8 cellular contexts compared by ENCODE assay signal in the genomic region with DNA sequence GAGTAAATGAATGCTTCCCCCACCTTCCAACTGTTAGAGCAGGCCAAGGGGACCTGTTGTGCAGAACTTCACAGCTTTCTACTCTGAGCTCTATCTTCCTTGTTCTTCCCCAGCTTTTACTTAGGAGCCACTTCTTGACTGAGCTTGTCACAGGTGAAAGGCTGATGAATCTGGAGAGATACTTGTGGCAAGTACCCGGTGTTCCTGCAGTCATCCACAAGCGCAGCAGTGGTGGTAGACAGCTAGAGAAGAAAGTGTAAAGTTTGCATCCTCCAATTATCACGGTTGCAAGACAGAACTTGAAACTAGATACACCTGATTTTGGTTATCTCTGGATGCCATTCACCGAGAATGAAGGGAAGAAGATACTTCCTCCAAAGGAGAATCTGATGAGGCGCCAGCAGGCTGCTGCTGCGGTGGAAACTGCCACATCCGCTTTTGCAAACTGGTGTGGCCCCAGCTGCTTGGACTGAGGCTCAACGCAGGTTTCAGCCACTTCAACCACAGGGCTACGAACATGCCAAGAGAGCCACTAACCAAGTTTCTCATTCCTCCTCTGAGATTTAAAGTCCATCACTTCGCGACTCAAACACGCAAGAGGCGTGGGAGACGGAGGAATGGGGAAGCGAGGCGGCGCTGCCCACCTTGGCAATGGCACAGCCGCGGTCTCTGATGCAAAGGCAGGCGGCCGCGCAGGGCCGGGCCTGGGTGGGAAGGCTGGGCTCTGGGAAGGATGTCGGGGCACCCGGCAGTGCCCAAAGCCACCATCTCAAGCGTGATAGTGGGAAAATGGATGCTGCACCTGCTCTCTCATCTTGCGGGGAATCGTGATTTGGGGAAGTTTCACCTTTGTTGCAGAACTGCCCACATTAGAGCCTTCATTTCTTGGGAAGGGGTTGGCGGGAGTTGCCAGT. TPM values are rescaled to one million over a fixed set of nuclear protein-coding genes. Genes with fewer than 3 reads are reported as not detected.
DNase-seq lines count a peak whose midpoint lies in the region; ATAC-seq and TF ChIP-seq lines count a peak whose summit lies in the region.

No MANE protein-coding gene starts in this region.

- peak; percentile 64 for DNase-seq in activated effector memory CD4-positive, alpha-beta T cell treated with anti-CD3 and anti-CD28 coated beads, Interleukin-2, amount 50 U/mL, for 16 hours
- no peak for DNase-seq in activated effector memory CD4-positive, alpha-beta T cell treated with Interleukin-2 at 50 U/mL for 16 hours
- peak; percentile 31 for DNase-seq in OCI-M1 (lab: John Stamatoyannopoulos, UW)
- DNase-seq in left kidney (ENCODE audit: low read depth, low spot score) = peak; percentile 61
- DNase-seq in stimulated activated effector memory CD8-positive, alpha-beta T cell treated with anti-CD3 and anti-CD28 coated beads, Interleukin-12 subunit alpha, Interleukin-12 subunit beta, amount 100 ng/mL, for 72 hours (ENCODE audit: low spot score in 2 of 2) = peak; percentile 10 to 66
- no peak for DNase-seq in midbrain (lab: John Stamatoyannopoulos, UW)

- H3K9me3 Mint-ChIP-seq in brain = peaks cover 0 to 2% (median 0%) of the 10 kb centered on the region in 5 experiments
- H3K9me3 Mint-ChIP-seq in stimulated activated effector memory CD8-positive, alpha-beta T cell treated with anti-CD3 and anti-CD28 coated beads, Interleukin-12 subunit alpha, Interleukin-12 subunit beta, amount 100 ng/mL, for 72 hours = no peaks in the 10 kb centered on the region

- ATAC-seq in HG02885 (IDR thresholded peaks at IDR 0.05; ENCODE audit: poor library complexity, unreplicated experiment) = peak; percentile 83
- ATAC-seq in stimulated activated effector memory CD8-positive, alpha-beta T cell treated with anti-CD3 and anti-CD28 coated beads, Interleukin-12 subunit alpha, Interleukin-12 subunit beta, amount 100 ng/mL, for 72 hours = peak; percentile 71

- H3K27me3 Mint-ChIP-seq in brain = peaks cover 62% of the 10 kb centered on the region

- peak overlapping the region; percentile 81 to 93 (median 88) for H3K4me3 Mint-ChIP-seq in brain
- H3K4me3 Mint-ChIP-seq in stimulated activated effector memory CD8-positive, alpha-beta T cell treated with anti-CD3 and anti-CD28 coated beads, Interleukin-12 subunit alpha, Interleukin-12 subunit beta, amount 100 ng/mL, for 72 hours = peak overlapping the region; percentile 80

- no peaks in the 10 kb centered on the region for H3K36me3 Mint-ChIP-seq in brain
- no peaks in the 10 kb centered on the region for H3K36me3 Mint-ChIP-seq in stimulated activated effector memory CD8-positive, alpha-beta T cell treated with anti-CD3 and anti-CD28 coated beads, Interleukin-12 subunit alpha, Interleukin-12 subunit beta, amount 100 ng/mL, for 72 hours

- TF ChIP-seq CTCF in brain (conservative IDR thresholded peaks at IDR 0.05) = no peak

- H3K27ac Mint-ChIP-seq in brain = peak overlapping the region in 3 of 5 experiments; percentile 72 to 88 (median 80)
- H3K27ac Mint-ChIP-seq in stimulated activated effector memory CD8-positive, alpha-beta T cell treated with anti-CD3 and anti-CD28 coated beads, Interleukin-12 subunit alpha, Interleukin-12 subunit beta, amount 100 ng/mL, for 72 hours = no peak overlapping the region

- peaks cover 23% of the 10 kb centered on the region for H3K4me1 Mint-ChIP-seq in brain
- peaks cover 29% of the 10 kb centered on the region for H3K4me1 Mint-ChIP-seq in stimulated activated effector memory CD8-positive, alpha-beta T cell treated with anti-CD3 and anti-CD28 coated beads, Interleukin-12 subunit alpha, Interleukin-12 subunit beta, amount 100 ng/mL, for 72 hours

RNA-seq across cellular contexts. Expression of a gene that starts 1.3 kb away (rescaled TPM):
- 2.8 TPM for polyA plus RNA-seq in brain (ENCODE audit: insufficient read depth, low read depth, low replicate concordance)

Comparison
In these comparisons a context has a peak if more than half of its experiments do, and no peak if none do; other contexts are left out.
1. DNase-seq: peak in activated effector memory CD4-positive, alpha-beta T cell treated with anti-CD3 and anti-CD28 coated beads, Interleukin-2, amount 50 U/mL, for 16 hours (single experiment), OCI-M1 (single experiment), left kidney (single experiment) and stimulated activated effector memory CD8-positive, alpha-beta T cell treated with anti-CD3 and anti-CD28 coated beads, Interleukin-12 subunit alpha, Interleukin-12 subunit beta, amount 100 ng/mL, for 72 hours (2 of 2); none in activated effector memory CD4-positive, alpha-beta T cell treated with Interleukin-2 at 50 U/mL for 16 hours (single experiment) and midbrain (single experiment).